ENCODE assay signal across 9 cellular contexts in genomic region chr7:128831178-128831993, GRCh38. TPM values are rescaled to one million over a fixed set of nuclear protein-coding genes. Genes with fewer than 3 reads are reported as not detected.
DNase-seq lines count a peak whose midpoint lies in the region; ATAC-seq and TF ChIP-seq lines count a peak whose summit lies in the region.
"Had no signal": no experiment of that assay in that cellular context is flagged by ENCODE, and none has a peak within 500 bp of the region (broad histone marks: within the 10 kb centered on the region; RNA-seq: fewer than 3 reads in every experiment).

No MANE protein-coding gene starts in this region.

- H3K4me3 ChIP-seq in BJ (ENCODE audit: low read depth, low read length) (peak overlapping the region; percentile 97), lower lobe of right lung (peak overlapping the region; percentile 50), urinary bladder (ENCODE audit: low read depth, low read length) (peak overlapping the region; percentile 52)

- no peak for TF ChIP-seq CTCF in BJ (IDR thresholded peaks at IDR 0.05; ENCODE audit: insufficient read depth, low read depth, low read length)
- TF ChIP-seq CTCF in lower lobe of right lung (IDR thresholded peaks at IDR 0.05) = no peak

- no peak overlapping the region for H3K27ac Mint-ChIP-seq in central memory CD8-positive, alpha-beta T cell (ENCODE audit: low read depth)
- H3K27ac Mint-ChIP-seq: dendritic cell treated with granulocyte-macrophage colony-stimulating factor and Interleukin-4, amounts not matched to agents 40 ng/mL and 50 ng/mL, for 4 days had no signal

- no peaks in the 10 kb centered on the region for H3K9me3 Mint-ChIP-seq in central memory CD8-positive, alpha-beta T cell
- H3K9me3 Mint-ChIP-seq: dendritic cell treated with granulocyte-macrophage colony-stimulating factor and Interleukin-4, amounts not matched to agents 40 ng/mL and 50 ng/mL, for 4 days had no signal

- intact Hi-C loops in lower lobe of right lung (cut with DNase I) = no loop called here

- POLR2A ChIA-PET in BJ (lab: Charles Lee) = interaction anchor here (0.5 to 2.9 kb wide), 5 partner anchors 8 to 92 kb away, joined by 3 to 12 read pairs (median 4); partner anchors contain the start of gene CALU

- H3K4me1 Mint-ChIP-seq in central memory CD8-positive, alpha-beta T cell = peaks cover 7% of the 10 kb centered on the region

- ATAC-seq in central memory CD8-positive, alpha-beta T cell (replicated peaks; ENCODE audit: extremely low read depth, poor library complexity, severe bottlenecking) = peak; percentile 22
- ATAC-seq in lower lobe of right lung = peak; percentile 7 to 11
- no peak for ATAC-seq in HG03139 (IDR thresholded peaks at IDR 0.05; ENCODE audit: unreplicated experiment)
- no peak for ATAC-seq in HG03571 (IDR thresholded peaks at IDR 0.05; ENCODE audit: unreplicated experiment)

- WGBS in urinary bladder = 5% methylated on average over 33 of the region's 33 CpGs

- H3K27me3 ChIP-seq in BJ (ENCODE audit: control insufficient read depth, insufficient read depth, low read length) (no peaks in the 10 kb centered on the region), lower lobe of right lung (ENCODE audit: low read depth) (peaks cover 57% of the 10 kb centered on the region)

- CTCF ChIA-PET in BJ (lab: Yijun Ruan, JAX) = interaction anchor here (0.7 to 4.2 kb wide), 5 partner anchors 11 to 223 kb away, joined by 3 to 30 read pairs (median 5); no protein-coding TSS in a partner anchor

- H3K4me1 ChIP-seq in lower lobe of right lung (peaks cover 46% of the 10 kb centered on the region), urinary bladder (ENCODE audit: insufficient read depth) (peaks cover 2% of the 10 kb centered on the region)

- no peak for DNase-seq in BJ (ENCODE audit: low read depth)
- DNase-seq in central memory CD8-positive, alpha-beta T cell (ENCODE audit: low spot score in 2 of 2) = no peak
- DNase-seq in lower lobe of right lung = no peak
- DNase-seq in NCI-H446 (lab: John Stamatoyannopoulos, UW) = no peak

- H3K36me3 Mint-ChIP-seq in central memory CD8-positive, alpha-beta T cell (ENCODE audit: insufficient read depth) = peaks cover 2% of the 10 kb centered on the region

- H3K27me3 Mint-ChIP-seq in central memory CD8-positive, alpha-beta T cell = peaks cover 58% of the 10 kb centered on the region

- H3K36me3 ChIP-seq in BJ (ENCODE audit: control insufficient read depth, insufficient read depth, low read length) (peaks cover 10% of the 10 kb centered on the region), KOPT-K1 (ENCODE audit: insufficient read depth, low read length) (no peaks in the 10 kb centered on the region), lower lobe of right lung (no peaks in the 10 kb centered on the region), urinary bladder (ENCODE audit: insufficient read depth) (no peaks in the 10 kb centered on the region)

- H3K9me3 ChIP-seq in KOPT-K1 (ENCODE audit: insufficient read depth, low read length, poor library complexity, severe bottlenecking) (no peaks in the 10 kb centered on the region), lower lobe of right lung (no peaks in the 10 kb centered on the region)

- H3K27ac ChIP-seq in KOPT-K1 (ENCODE audit: low read depth, low read length, poor library complexity, severe bottlenecking) (peak overlapping the region; percentile 49), lower lobe of right lung (peak overlapping the region; percentile 19), urinary bladder (ENCODE audit: low read depth) (peak overlapping the region; percentile 42)

- peak overlapping the region; percentile 75 for H3K4me3 Mint-ChIP-seq in central memory CD8-positive, alpha-beta T cell

RNA-seq across cellular contexts. Expression of gene FLNC, which starts 1.2 kb away (rescaled TPM):
- polyA plus RNA-seq in BJ (2011; rRNA removed) = 24.6 and 58.6 TPM in 2 replicates
- 174 and 276 TPM in 2 replicates for polyA minus RNA-seq in BJ (2011; rRNA and poly(A)+ RNA removed)
- total RNA-seq in lower lobe of right lung = 11.7 TPM
- total RNA-seq in urinary bladder = 136 TPM
- 336 TPM for polyA plus RNA-seq in urinary bladder

RNA-seq across cellular contexts. Expression of gene ATP6V1F, which starts 31.3 kb away (rescaled TPM):
- polyA plus RNA-seq in BJ (2011; rRNA removed) = 192 and 198 TPM in 2 replicates
- 38.3 and 44.2 TPM in 2 replicates for polyA minus RNA-seq in BJ (2011; rRNA and poly(A)+ RNA removed)
- total RNA-seq in lower lobe of right lung = 208 TPM
- total RNA-seq in urinary bladder = 38.2 TPM
- 183 TPM for polyA plus RNA-seq in urinary bladder

RNA-seq across cellular contexts. Expression of gene CCDC136, which starts 39.6 kb away (rescaled TPM):
- polyA plus RNA-seq in BJ (2011; rRNA removed) (13.1 and 13.2 TPM in 2 replicates), urinary bladder (27.3 TPM)
- polyA minus RNA-seq in BJ (2011; rRNA and poly(A)+ RNA removed) = 6.9 and 12.5 TPM in 2 replicates
- total RNA-seq in lower lobe of right lung (3.0 TPM), urinary bladder (18.4 TPM)

RNA-seq across cellular contexts. Expression of gene OPN1SW, which starts 55.8 kb away (rescaled TPM):
- not detected in 2 replicates for polyA plus RNA-seq in BJ (2011; rRNA removed)
- polyA minus RNA-seq in BJ (2011; rRNA and poly(A)+ RNA removed) = not detected in 2 replicates
- not detected for total RNA-seq in lower lobe of right lung
- total RNA-seq in urinary bladder = not detected
- not detected for polyA plus RNA-seq in urinary bladder

Comparison
In these comparisons a context has a peak if more than half of its experiments do, and no peak if none do; other contexts are left out.
1. ATAC-seq: peak in central memory CD8-positive, alpha-beta T cell (single experiment) and lower lobe of right lung (2 of 2); none in HG03139 (single experiment) and HG03571 (single experiment).
2. RNA of gene FLNC, which starts 1.2 kb away (total RNA-seq): 136 TPM in urinary bladder (single experiment); 11.7 TPM in lower lobe of right lung (single experiment); every median in the first group is over 10 times any median in the second.
3. Peak in every context shown above with its lines, with median percentiles within 50 percentile points of each other: H3K4me3 ChIP-seq and H3K27ac ChIP-seq.